22 cellular contexts compared by ENCODE assay signal in the genomic region with DNA sequence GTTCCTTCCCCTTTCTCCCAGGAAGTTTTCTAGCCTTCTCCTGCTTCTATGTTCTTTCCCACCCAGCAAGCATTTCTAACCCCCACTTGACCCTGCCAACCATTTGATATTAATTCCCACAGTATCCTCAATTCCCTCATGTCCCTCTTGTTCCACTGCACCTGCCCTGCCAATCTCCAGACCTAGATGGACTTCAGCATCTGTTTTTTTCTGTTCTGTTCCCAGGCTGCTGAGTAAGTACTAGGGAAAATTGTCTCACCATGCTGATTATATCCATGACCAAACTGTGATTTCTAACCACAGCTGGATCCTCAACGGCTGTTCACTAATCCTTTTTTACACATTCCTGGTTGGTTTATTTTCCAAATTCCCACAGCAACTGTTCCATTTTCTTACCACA. TPM values are rescaled to one million over a fixed set of nuclear protein-coding genes. Genes with fewer than 3 reads are reported as not detected.
DNase-seq lines count a peak whose midpoint lies in the region; ATAC-seq, FAIRE-seq and TF ChIP-seq lines count a peak whose summit lies in the region.
"Had no signal": no experiment of that assay in that cellular context is flagged by ENCODE, and none has a peak within 500 bp of the region (broad histone marks: within the 10 kb centered on the region; RNA-seq: fewer than 3 reads in every experiment).

No MANE protein-coding gene starts in this region.

- no peak overlapping the region for H3K4me3 Mint-ChIP-seq in glutamatergic neuron (ENCODE audit: unreplicated experiment)
- H3K4me3 Mint-ChIP-seq: CD4-positive, alpha-beta memory T cell; GM23338 had no signal

- FAIRE-seq in pancreas (lab: Jason Lieb, UNC) = no peak
- FAIRE-seq: GM12878 had no signal

- peaks cover 2% of the 10 kb centered on the region for H3K9me3 Mint-ChIP-seq in glutamatergic neuron (ENCODE audit: unreplicated experiment)
- H3K9me3 Mint-ChIP-seq: CD4-positive, alpha-beta memory T cell; GM23338 had no signal

- H3K4me1 ChIP-seq in NT2/D1 (ENCODE audit: insufficient read depth, insufficient read length) (no peaks in the 10 kb centered on the region), ectodermal cell (ENCODE audit: control insufficient read depth, insufficient read depth, low read length) (no peaks in the 10 kb centered on the region), pancreas (no peaks in the 10 kb centered on the region)
- H3K4me1 ChIP-seq: Caco-2, Peyer's patch had no signal

- no peak overlapping the region for H3K27ac Mint-ChIP-seq in glutamatergic neuron (ENCODE audit: unreplicated experiment)
- H3K27ac Mint-ChIP-seq: CD4-positive, alpha-beta memory T cell; GM23338 had no signal

- H3K27me3 ChIP-seq in NT2/D1 (ENCODE audit: insufficient read depth, insufficient read length) = no peaks in the 10 kb centered on the region
- H3K27me3 ChIP-seq in ectodermal cell (ENCODE audit: control insufficient read depth, insufficient read depth, low read length, poor library complexity, severe bottlenecking) = no peaks in the 10 kb centered on the region
- H3K27me3 ChIP-seq in pancreas = peaks cover 0 to 5% (median 2%) of the 10 kb centered on the region in 4 donors
- H3K27me3 ChIP-seq: Peyer's patch had no signal

- no peaks in the 10 kb centered on the region for H3K9me3 ChIP-seq in NT2/D1 (ENCODE audit: insufficient read depth, low read length)
- no peaks in the 10 kb centered on the region for H3K9me3 ChIP-seq in ectodermal cell (ENCODE audit: control insufficient read depth, low read length)
- H3K9me3 ChIP-seq in pancreas = no peaks in the 10 kb centered on the region
- H3K9me3 ChIP-seq: BLaER1 treated with 17β-estradiol and CSF1 and Interleukin-3, amounts not matched to agents 10 nM and 100 nM; Caco-2; Peyer's patch had no signal

- ATAC-seq in pancreas (peak in 3 of 4 donors; percentile 31 to 44 (median 38)), GM21619 (IDR thresholded peaks at IDR 0.05; ENCODE audit: unreplicated experiment) (no peak)
- ATAC-seq: GM12878, GM23338 had no signal

- H3K36me3 ChIP-seq in NT2/D1 (ENCODE audit: insufficient read depth, insufficient read length, low read length) (no peaks in the 10 kb centered on the region), ectodermal cell (ENCODE audit: control insufficient read depth, insufficient read depth, low read length) (no peaks in the 10 kb centered on the region), pancreas (no peaks in the 10 kb centered on the region)
- H3K36me3 ChIP-seq: BLaER1 treated with 17β-estradiol and CSF1 and Interleukin-3, amounts not matched to agents 10 nM and 100 nM; Peyer's patch had no signal

- H3K36me3 Mint-ChIP-seq in glutamatergic neuron (ENCODE audit: unreplicated experiment) = no peaks in the 10 kb centered on the region
- H3K36me3 Mint-ChIP-seq: CD4-positive, alpha-beta memory T cell had no signal

- H3K4me3 ChIP-seq in NT2/D1 (ENCODE audit: insufficient read length, low read depth) = no peak overlapping the region
- no peak overlapping the region for H3K4me3 ChIP-seq in ectodermal cell (ENCODE audit: insufficient read depth, low read depth, low read length)
- no peak overlapping the region for H3K4me3 ChIP-seq in pancreas
- H3K4me3 ChIP-seq: BLaER1 treated with 17β-estradiol and CSF1 and Interleukin-3, amounts not matched to agents 10 nM and 100 nM; GM12878; GM23338; Peyer's patch had no signal

- WGBS in ectodermal cell, 2 experiments = 53 to 84% methylated on average over 1 of the region's 1 CpG
- 22 to 38% methylated on average over 1 of the region's 1 CpG for WGBS in pancreas, 2 donors

- TF ChIP-seq CTCF in pancreas (IDR thresholded peaks at IDR 0.05) (no peak), glutamatergic neuron (IDR thresholded peaks at IDR 0.05; ENCODE audit: partially characterized antibody, unreplicated experiment) (no peak)

- no peaks in the 10 kb centered on the region for H3K27me3 Mint-ChIP-seq in glutamatergic neuron (ENCODE audit: unreplicated experiment)
- H3K27me3 Mint-ChIP-seq: CD4-positive, alpha-beta memory T cell had no signal

- intact Hi-C loops in pancreas (cut with DNase I) = no loop called here

- DNase-seq in NT2/D1 (ENCODE audit: low read depth, low spot score) = peak; percentile 1
- no peak for DNase-seq in pancreas
- DNase-seq in glutamatergic neuron = no peak
- DNase-seq in activated CD4-positive, CD25-positive, alpha-beta regulatory T cell (lab: John Stamatoyannopoulos, UW) = no peak
- no peak for DNase-seq in midbrain (lab: John Stamatoyannopoulos, UW)
- DNase-seq: ACHN; Caco-2; CD4-positive, alpha-beta memory T cell; DMS 273 treated with DMSO at 0.1 percent for 48 hours; DMS79 treated with DMSO at 0.1 percent for 48 hours; HCEC 1CT; KBM-7; NCI-H1092; NCI-H1436; NCI-H1930; NCI-H748 treated with DMSO at 0.1 percent for 48 hours; Peyer's patch had no signal

- H3K9ac ChIP-seq in NT2/D1 (ENCODE audit: insufficient read length, low read depth) = no peak overlapping the region
- H3K9ac ChIP-seq: BLaER1 treated with 17β-estradiol and CSF1 and Interleukin-3, amounts not matched to agents 10 nM and 100 nM had no signal

- H3K4me1 Mint-ChIP-seq in glutamatergic neuron (ENCODE audit: low read depth, unreplicated experiment) = peaks cover 2% of the 10 kb centered on the region
- H3K4me1 Mint-ChIP-seq: CD4-positive, alpha-beta memory T cell; GM23338 had no signal

- H3K27ac ChIP-seq in ectodermal cell (ENCODE audit: insufficient read depth, low read depth, low read length, poor library complexity, severe bottlenecking) (peak overlapping the region; percentile 59), pancreas (no peak overlapping the region)
- H3K27ac ChIP-seq: Peyer's patch had no signal

RNA-seq across cellular contexts. Expression of gene CLCN5, which starts 37.7 kb away (rescaled TPM):
- 13.5 TPM for polyA plus RNA-seq in ectodermal cell (2013, experiment 1 of 4)
- 15.6 TPM for polyA plus RNA-seq in ectodermal cell (2013, experiment 2 of 4)
- polyA plus RNA-seq in ectodermal cell (2013, experiment 3 of 4) = 8.7 TPM
- 8.8 TPM for polyA plus RNA-seq in ectodermal cell (2013, experiment 4 of 4)
- total RNA-seq in pancreas (1 to 10 TPM; 1.5 to 5.3 (median 2.9) TPM), glutamatergic neuron (ENCODE audit: unreplicated experiment) (34.7 TPM)
- 1 to 10 TPM; 1.6 to 2.4 TPM for polyA plus RNA-seq in pancreas
